38 cellular contexts compared by ENCODE assay signal in the genomic region with DNA sequence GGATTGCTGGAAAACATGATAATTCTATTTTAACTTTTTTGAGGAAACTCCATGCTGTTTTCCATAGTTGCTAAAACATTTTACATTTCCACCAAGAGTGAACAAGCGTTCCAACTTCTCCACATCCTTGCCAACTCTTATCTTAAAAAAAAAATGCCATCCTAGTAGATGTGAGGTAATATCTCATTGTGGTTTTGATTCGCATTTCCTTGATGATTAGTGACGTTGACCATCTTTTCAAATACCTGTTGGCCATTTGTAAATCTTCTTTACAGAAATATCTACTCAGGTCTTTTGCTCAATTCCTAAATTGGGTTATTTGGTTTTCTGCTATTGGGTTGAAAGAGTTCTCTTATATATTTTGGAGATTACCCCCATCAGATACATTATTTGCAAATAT.
"Had no signal": no experiment of that assay in that cellular context is flagged by ENCODE, and none has a peak within 500 bp of the region (broad histone marks: within the 10 kb centered on the region; RNA-seq: fewer than 3 reads in every experiment).

No MANE protein-coding gene starts in this region.

- H3K27me3 Mint-ChIP-seq: activated naive CD8-positive, alpha-beta T cell treated with anti-CD3 and anti-CD28 coated beads for 36 hours had no signal

- H3K4me3 Mint-ChIP-seq: activated B cell treated with CpG ODN at 0.5 μM for 24 hours; activated CD4-positive, alpha-beta memory T cell treated with anti-CD3 and anti-CD28 coated beads for 36 hours; activated CD4-positive, alpha-beta T cell treated with anti-CD3 and anti-CD28 coated beads, Interleukin-2, amount 10 ng/mL, durations not matched to agents 24 days and 14 days; activated CD8-positive, alpha-beta T cell treated with anti-CD3 and anti-CD28 coated beads for 36 hours; activated naive CD4-positive, alpha-beta T cell treated with anti-CD3 and anti-CD28 coated beads for 36 hours; activated naive CD8-positive, alpha-beta T cell treated with anti-CD3 and anti-CD28 coated beads for 36 hours; activated T-cell treated with anti-CD3 and anti-CD28 coated beads, Interleukin-2, amount 50 U/mL, for 4 hours; activated T-cell treated with anti-CD3 and anti-CD28 coated beads, Interleukin-2, amount 50 U/mL, for 72 hours; activated T-helper 1 cell treated with anti-CD3 and anti-CD28 coated beads, Interleukin-12 subunit alpha, Interleukin-12 subunit beta, Interleukin-2, Interleukin-4 antibody, amounts not matched to agents 30 ng/mL and 10 ng/mL and 1 ng/mL, durations not matched to agents 14 hours and 24 hours and 36 hours; activated T-helper 17 cell treated with anti-CD3 and anti-CD28 coated beads, Interleukin-2, amount 50 U/mL, for 72 hours; brain; central memory CD8-positive, alpha-beta T cell; T-helper 1 cell treated with Interleukin-12 subunit alpha and Interleukin-12 subunit beta and Interleukin-4 antibody, amounts not matched to agents 30 μg/mL and 1 μg/mL, for 36 hours; T-helper 2 cell treated with Interferon-gamma antibody and Interleukin-4, amounts not matched to agents 5 μg/mL and 100 μg/mL, for 36 hours had no signal

- H3K27ac Mint-ChIP-seq: activated B cell treated with CpG ODN at 0.5 μM for 24 hours; activated CD4-positive, alpha-beta memory T cell treated with anti-CD3 and anti-CD28 coated beads for 36 hours; activated CD4-positive, alpha-beta T cell treated with anti-CD3 and anti-CD28 coated beads, Interleukin-2, amount 10 ng/mL, durations not matched to agents 24 days and 14 days; activated CD8-positive, alpha-beta T cell treated with anti-CD3 and anti-CD28 coated beads for 36 hours; activated naive CD4-positive, alpha-beta T cell treated with anti-CD3 and anti-CD28 coated beads for 36 hours; activated naive CD4-positive, alpha-beta T cell treated with anti-CD3 and anti-CD28 coated beads, Interleukin-2, amount 50 U/mL, for 72 hours; activated naive CD8-positive, alpha-beta T cell treated with anti-CD3 and anti-CD28 coated beads for 36 hours; activated T-cell treated with anti-CD3 and anti-CD28 coated beads, Interleukin-2, amount 50 U/mL, for 72 hours; activated T-helper 1 cell treated with anti-CD3 and anti-CD28 coated beads, Interleukin-12 subunit alpha, Interleukin-12 subunit beta, Interleukin-2, Interleukin-4 antibody, amounts not matched to agents 30 ng/mL and 10 ng/mL and 1 ng/mL, durations not matched to agents 14 hours and 24 hours and 36 hours; activated T-helper 17 cell treated with anti-CD3 and anti-CD28 coated beads, Interleukin-2, amount 50 U/mL, for 72 hours; brain; T-helper 2 cell treated with Interferon-gamma antibody and Interleukin-4, amounts not matched to agents 5 μg/mL and 100 μg/mL, for 36 hours had no signal

- H3K27ac ChIP-seq: adrenal gland, cardiac muscle cell, VCaP had no signal

- H3K4me1 ChIP-seq: adrenal gland had no signal

- H3K9me3 Mint-ChIP-seq: activated CD8-positive, alpha-beta T cell treated with anti-CD3 and anti-CD28 coated beads for 36 hours; activated naive CD4-positive, alpha-beta T cell treated with anti-CD3 and anti-CD28 coated beads for 36 hours; activated T-helper 1 cell treated with anti-CD3 and anti-CD28 coated beads, Interleukin-12 subunit alpha, Interleukin-12 subunit beta, Interleukin-2, Interleukin-4 antibody, amounts not matched to agents 30 ng/mL and 10 ng/mL and 1 ng/mL, durations not matched to agents 14 hours and 24 hours and 36 hours; activated T-helper 17 cell treated with anti-CD3 and anti-CD28 coated beads, Interleukin-2, amount 50 U/mL, for 72 hours; central memory CD8-positive, alpha-beta T cell; T-helper 1 cell treated with Interleukin-12 subunit alpha and Interleukin-12 subunit beta and Interleukin-4 antibody, amounts not matched to agents 30 μg/mL and 1 μg/mL, for 36 hours; T-helper 2 cell treated with Interferon-gamma antibody and Interleukin-4, amounts not matched to agents 5 μg/mL and 100 μg/mL, for 36 hours had no signal

- DNase-seq: activated B cell treated with CpG ODN at 0.5 μM for 24 hours; activated CD4-positive, alpha-beta memory T cell treated with anti-CD3 and anti-CD28 coated beads for 36 hours; activated CD4-positive, alpha-beta T cell treated with anti-CD3 and anti-CD28 coated beads for 4 hours; activated CD4-positive, alpha-beta T cell treated with anti-CD3 and anti-CD28 coated beads, Interleukin-2, amount 10 ng/mL, durations not matched to agents 24 days and 14 days; activated CD4-positive, alpha-beta T cell treated with anti-CD3 and anti-CD28 coated beads, Interleukin-2, amount 50 U/mL, for 1 hour; activated CD4-positive, alpha-beta T cell treated with anti-CD3 and anti-CD28 coated beads, Interleukin-2, amount 50 U/mL, for 4 hours; activated CD4-positive, CD25-positive, alpha-beta regulatory T cell treated with anti-CD3 and anti-CD28 coated beads, Interleukin-2, amount 50 U/mL, for 72 hours; activated CD8-positive, alpha-beta memory T cell treated with anti-CD3 and anti-CD28 coated beads, Interleukin-2, amount 50 U/mL, for 4 hours; activated CD8-positive, alpha-beta T cell treated with anti-CD3 and anti-CD28 coated beads for 36 hours; activated effector memory CD4-positive, alpha-beta T cell treated with anti-CD3 and anti-CD28 coated beads, Interleukin-2, amount 50 U/mL, for 16 hours; activated gamma-delta T cell treated with Interleukin-2 at 50 U/mL for 16 hours; activated naive CD4-positive, alpha-beta T cell; activated naive CD4-positive, alpha-beta T cell treated with anti-CD3 and anti-CD28 coated beads for 36 hours; activated naive CD4-positive, alpha-beta T cell treated with anti-CD3 and anti-CD28 coated beads, Interleukin-2, amount 50 U/mL, for 16 hours; activated naive CD8-positive, alpha-beta T cell treated with anti-CD3 and anti-CD28 coated beads for 36 hours; activated T-cell treated with anti-CD3 and anti-CD28 coated beads for 4 hours; activated T-cell treated with anti-CD3 and anti-CD28 coated beads, Interleukin-2, amount 50 U/mL, for 1 hour; activated T-cell treated with anti-CD3 and anti-CD28 coated beads, Interleukin-2, amount 50 U/mL, for 4 hours; activated T-cell treated with anti-CD3 and anti-CD28 coated beads, Interleukin-2, amount 50 U/mL, for 72 hours; adrenal gland; amniotic stem cell; aorta; caudate nucleus; cerebellar nuclear complex; T-helper 1 cell; T-helper 2 cell; T-helper 9 cell had no signal

- H3K9me3 ChIP-seq: adrenal gland had no signal

- H3K36me3 ChIP-seq: adrenal gland, cardiac muscle cell had no signal

- H3K27me3 ChIP-seq: adrenal gland, cardiac muscle cell had no signal

- H3K36me3 Mint-ChIP-seq: activated CD4-positive, alpha-beta memory T cell treated with anti-CD3 and anti-CD28 coated beads for 36 hours; activated naive CD4-positive, alpha-beta T cell treated with anti-CD3 and anti-CD28 coated beads, Interleukin-2, amount 50 U/mL, for 72 hours; activated naive CD8-positive, alpha-beta T cell treated with anti-CD3 and anti-CD28 coated beads for 36 hours; brain had no signal

- FAIRE-seq: bronchial epithelial cell, TTC549 had no signal

- H3K4me3 ChIP-seq: adrenal gland, cardiac muscle cell had no signal

- H3K4me1 Mint-ChIP-seq: activated B cell treated with CpG ODN at 0.5 μM for 24 hours; activated CD4-positive, alpha-beta T cell treated with anti-CD3 and anti-CD28 coated beads, Interleukin-2, amount 10 ng/mL, durations not matched to agents 24 days and 14 days; activated T-helper 17 cell treated with anti-CD3 and anti-CD28 coated beads, Interleukin-2, amount 50 U/mL, for 72 hours; central memory CD8-positive, alpha-beta T cell had no signal
